In the genomic region with DNA sequence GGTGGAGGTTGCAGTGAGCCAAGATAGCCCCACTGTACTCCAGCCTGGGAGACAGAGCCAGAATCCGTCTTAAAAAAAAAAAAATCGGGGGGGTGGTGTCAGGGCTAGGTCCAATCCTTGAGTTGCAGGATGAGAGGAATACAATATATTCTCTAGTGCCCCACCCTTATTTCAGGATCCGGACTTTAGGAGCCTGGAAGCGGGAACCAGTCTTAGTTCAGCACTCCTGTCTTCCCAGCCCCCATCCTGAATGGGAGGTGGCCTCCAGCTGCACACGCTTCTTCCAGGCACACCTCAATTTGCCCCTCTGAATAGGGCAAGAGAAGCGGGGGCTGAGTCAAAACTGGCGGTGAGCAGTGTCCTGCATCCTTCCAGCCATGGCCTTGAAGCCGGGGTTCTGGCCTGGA, we compare ENCODE assay signal across 8 cellular contexts. TPM values are rescaled to one million over a fixed set of nuclear protein-coding genes. Genes with fewer than 3 reads are reported as not detected.
DNase-seq lines count a peak whose midpoint lies in the region; ATAC-seq and TF ChIP-seq lines count a peak whose summit lies in the region.

No MANE protein-coding gene starts in this region.

- POLR2A ChIA-PET in CD8-positive, alpha-beta memory T cell (lab: Charles Lee) = interaction anchor here (0.7 to 2.2 kb wide), 2 partner anchors 19 to 51 kb away, joined by 3 to 15 read pairs; a partner anchor contains a TSS
- POLR2A ChIA-PET in PC-9 (lab: Charles Lee; ENCODE audit: unreplicated experiment) = interaction anchor here (1.0 to 1.1 kb wide), 2 partner anchors 31 to 33 kb away, joined by 7 to 14 read pairs; no protein-coding TSS in a partner anchor

- no peak for DNase-seq in CD8-positive, alpha-beta memory T cell
- DNase-seq in PC-9 (no peak), epithelial cell of prostate (ENCODE audit: low read depth, low spot score) (no peak), osteocyte (ENCODE audit: extremely low spot score, unreplicated experiment) (no peak), 8988T (no peak), activated gamma-delta T cell treated with Interleukin-2 at 50 U/mL for 16 hours (no peak)

- no TSS peak for BruUV-seq in PC-9 (replicated peaks; lab: Mats Ljungman, UMichigan)

- H3K36me3 Mint-ChIP-seq in CD8-positive, alpha-beta memory T cell = peaks cover 0 to 6% (median 0%) of the 10 kb centered on the region in 3 donors
- H3K36me3 Mint-ChIP-seq in osteocyte (ENCODE audit: unreplicated experiment) = no peaks in the 10 kb centered on the region

- H3F3A ChIP-seq in PC-9 (ENCODE audit: insufficient read depth, low read depth) = peaks cover 65% of the 10 kb centered on the region

- no peak for TF ChIP-seq CTCF in PC-9 (conservative IDR thresholded peaks at IDR 0.05)
- TF ChIP-seq CTCF in osteocyte (IDR thresholded peaks at IDR 0.05) = no peak

- H3K4me3 Mint-ChIP-seq in CD8-positive, alpha-beta memory T cell = peak overlapping the region; percentile 72 to 97 (median 81)
- H3K4me3 Mint-ChIP-seq in osteocyte (ENCODE audit: unreplicated experiment) = peak overlapping the region; percentile 85

- no peaks in the 10 kb centered on the region for H4K20me1 ChIP-seq in PC-9 (ENCODE audit: insufficient read depth)

- no peaks in the 10 kb centered on the region for H3K27me3 Mint-ChIP-seq in CD8-positive, alpha-beta memory T cell
- no peaks in the 10 kb centered on the region for H3K27me3 Mint-ChIP-seq in osteocyte (ENCODE audit: unreplicated experiment)

- no peaks in the 10 kb centered on the region for H3K9me3 Mint-ChIP-seq in CD8-positive, alpha-beta memory T cell
- no peaks in the 10 kb centered on the region for H3K9me3 Mint-ChIP-seq in osteocyte (ENCODE audit: unreplicated experiment)

- peaks cover 35% of the 10 kb centered on the region for H3K79me2 ChIP-seq in PC-9 (ENCODE audit: low read depth)

- H3K27me3 ChIP-seq in CD8-positive, alpha-beta memory T cell (ENCODE audit: insufficient read depth, low read length, poor library complexity, severe bottlenecking) = no peaks in the 10 kb centered on the region
- H3K27me3 ChIP-seq in PC-9 (ENCODE audit: insufficient read depth, low read depth) = no peaks in the 10 kb centered on the region; the same call in 1 of the 2 replicates

- intact Hi-C loops in PC-9 (cut with micrococcal nuclease; ENCODE audit: unreplicated experiment) = loop anchor here (1.0 to 10.0 kb wide), 6 partner anchors 19 to 989 kb away; a partner anchor contains a TSS

- CTCF ChIA-PET in CD8-positive, alpha-beta memory T cell (lab: Charles Lee) = interaction anchor here (1.1 to 1.7 kb wide), 5 partner anchors 14 to 232 kb away, joined by 3 to 12 read pairs (median 4); a partner anchor contains a TSS
- CTCF ChIA-PET in PC-9 (lab: Charles Lee) = interaction anchor here (0.6 to 1.5 kb wide), 3 partner anchors 33 to 47 kb away, joined by 4 read pairs; no protein-coding TSS in a partner anchor

- H3K4me1 ChIP-seq in CD8-positive, alpha-beta memory T cell (ENCODE audit: insufficient read depth, low read length) = peaks cover 48% of the 10 kb centered on the region
- H3K4me1 ChIP-seq in PC-9 (replicated peaks; ENCODE audit: insufficient read depth) = peaks cover 59% of the 10 kb centered on the region

- peak overlapping the region; percentile 90 to 98 (median 95) for H3K27ac Mint-ChIP-seq in CD8-positive, alpha-beta memory T cell
- H3K27ac Mint-ChIP-seq in osteocyte (ENCODE audit: unreplicated experiment) = peak overlapping the region; percentile 95

- H3K4me2 ChIP-seq in PC-9 = peak overlapping the region; percentile 87

- ATAC-seq in HG03039 (IDR thresholded peaks at IDR 0.05; ENCODE audit: unreplicated experiment) (no peak), GM21786 (IDR thresholded peaks at IDR 0.05; ENCODE audit: unreplicated experiment) (no peak)

- H3K36me3 ChIP-seq in CD8-positive, alpha-beta memory T cell (ENCODE audit: insufficient read depth, low read length) = no peaks in the 10 kb centered on the region
- H3K36me3 ChIP-seq in PC-9 (ENCODE audit: low read depth) = no peaks in the 10 kb centered on the region

- no peaks in the 10 kb centered on the region for H3K9me3 ChIP-seq in CD8-positive, alpha-beta memory T cell (ENCODE audit: low read length)
- H3K9me3 ChIP-seq in PC-9 (ENCODE audit: insufficient read depth, low read depth) = no peaks in the 10 kb centered on the region

- no peaks in the 10 kb centered on the region for H3K9me2 ChIP-seq in PC-9 (ENCODE audit: insufficient read depth)

- H2AFZ ChIP-seq in PC-9 = peak overlapping the region; percentile 90; the same call in 1 of the 2 replicates

- H3K4me1 Mint-ChIP-seq in CD8-positive, alpha-beta memory T cell = peaks cover 34 to 62% (median 52%) of the 10 kb centered on the region in 3 donors
- H3K4me1 Mint-ChIP-seq in osteocyte (ENCODE audit: unreplicated experiment) = peaks cover 65% of the 10 kb centered on the region

- H3K4me3 ChIP-seq in CD8-positive, alpha-beta memory T cell (ENCODE audit: low read length) = peak overlapping the region; percentile 73
- peak overlapping the region; percentile 90 for H3K4me3 ChIP-seq in PC-9

- H3K27ac ChIP-seq in CD8-positive, alpha-beta memory T cell (ENCODE audit: low read depth, low read length) = peak overlapping the region; percentile 72
- H3K27ac ChIP-seq in PC-9 (peak overlapping the region; percentile 76), epithelial cell of prostate (peak overlapping the region; percentile 95)

RNA-seq across cellular contexts. Expression of a gene that starts 1.6 kb away (rescaled TPM):
- total RNA-seq in CD8-positive, alpha-beta memory T cell = 100 to 1,000 TPM; 111 to 117 TPM
- polyA plus RNA-seq in CD8-positive, alpha-beta memory T cell = 5.5 TPM
- total RNA-seq in PC-9 (2021) (58.2 and 60.0 TPM in 2 replicates), osteocyte (60.0 and 71.7 TPM in 2 replicates)

RNA-seq across cellular contexts. Expression of a gene that starts 3.1 kb away (rescaled TPM):
- total RNA-seq in CD8-positive, alpha-beta memory T cell = 1 to 10 TPM; 5.2 TPM
- polyA plus RNA-seq in CD8-positive, alpha-beta memory T cell = not detected
- 5.2 and 6.9 TPM in 2 replicates for total RNA-seq in PC-9 (2021)
- 4.2 and 4.4 TPM in 2 replicates for total RNA-seq in osteocyte

RNA-seq across cellular contexts. Expression of a gene that starts 18.7 kb away (rescaled TPM):
- total RNA-seq in CD8-positive, alpha-beta memory T cell = 10 to 100 TPM; 58.4 to 69.5 TPM
- 83.7 TPM for polyA plus RNA-seq in CD8-positive, alpha-beta memory T cell
- 39.5 and 42.0 TPM in 2 replicates for total RNA-seq in PC-9 (2021)
- total RNA-seq in osteocyte = 41.0 and 44.5 TPM in 2 replicates

RNA-seq across cellular contexts. Expression of a gene that starts 33.7 kb away (rescaled TPM):
- total RNA-seq in CD8-positive, alpha-beta memory T cell = 10 to 100 TPM; 25.3 to 29.3 TPM
- polyA plus RNA-seq in CD8-positive, alpha-beta memory T cell = 1.6 TPM
- total RNA-seq in PC-9 (2021) = 14.0 and 17.3 TPM in 2 replicates
- 10.1 and 11.4 TPM in 2 replicates for total RNA-seq in osteocyte

RNA-seq across cellular contexts. Expression of a gene that starts 46.7 kb away (rescaled TPM):
- 1 to 10 TPM; 5.0 to 5.3 TPM for total RNA-seq in CD8-positive, alpha-beta memory T cell
- not detected for polyA plus RNA-seq in CD8-positive, alpha-beta memory T cell
- total RNA-seq in PC-9 (2021) (32.4 and 51.1 TPM in 2 replicates), osteocyte (1.7 and 2.1 TPM in 2 replicates)
